ENCODE assay signal across 1 cellular context in the genomic region with DNA sequence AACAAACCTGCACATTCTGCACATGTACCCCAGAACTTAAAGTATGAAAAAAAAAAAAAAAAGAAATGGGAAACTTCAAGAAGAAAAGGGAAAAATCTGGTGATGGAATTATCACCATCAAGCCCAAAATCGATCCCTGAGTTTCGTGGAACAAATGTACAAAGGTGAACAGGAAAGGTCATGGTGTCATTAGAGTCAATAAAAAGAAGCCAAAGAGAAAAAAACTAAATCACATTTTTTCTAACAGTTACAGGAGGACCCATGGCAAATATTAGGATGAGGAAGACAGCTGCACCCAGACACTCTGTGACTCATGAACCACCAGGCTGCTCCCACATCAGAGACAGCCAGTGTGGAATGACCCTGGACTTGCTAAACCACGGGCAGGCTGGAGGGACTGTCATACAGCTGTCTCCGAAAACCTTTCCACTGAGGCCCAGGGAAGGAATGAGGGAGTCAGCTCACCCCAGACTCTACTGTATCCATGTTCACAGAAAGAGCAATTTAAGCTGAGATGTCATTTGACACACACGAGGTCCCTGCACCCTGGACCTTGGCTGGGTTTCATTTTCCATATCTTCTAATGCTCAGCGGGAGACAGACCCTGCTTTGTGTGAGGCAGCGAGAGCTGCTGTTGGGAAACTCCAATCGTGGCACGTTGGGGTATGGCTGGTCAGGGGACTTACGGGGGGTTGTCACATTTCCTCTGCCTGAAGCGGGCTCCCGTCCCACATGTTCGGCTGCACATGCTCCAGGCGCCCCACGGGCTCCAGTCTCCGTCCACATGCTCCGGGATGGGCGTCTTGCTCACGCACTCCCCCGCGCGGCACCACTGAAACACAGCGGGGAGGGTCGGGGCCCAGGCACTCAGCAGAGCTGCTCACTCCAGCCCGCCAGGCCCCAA.
TF ChIP-seq lines count a peak whose summit lies in the region.

No MANE protein-coding gene starts in this region.

TF ChIP-seq in HepG2, 621 proteins besides CTCF, POLR2A, EP300 and RAD21 (continued from another document and continues in another):
- TF ChIP-seq, protein P1, sequence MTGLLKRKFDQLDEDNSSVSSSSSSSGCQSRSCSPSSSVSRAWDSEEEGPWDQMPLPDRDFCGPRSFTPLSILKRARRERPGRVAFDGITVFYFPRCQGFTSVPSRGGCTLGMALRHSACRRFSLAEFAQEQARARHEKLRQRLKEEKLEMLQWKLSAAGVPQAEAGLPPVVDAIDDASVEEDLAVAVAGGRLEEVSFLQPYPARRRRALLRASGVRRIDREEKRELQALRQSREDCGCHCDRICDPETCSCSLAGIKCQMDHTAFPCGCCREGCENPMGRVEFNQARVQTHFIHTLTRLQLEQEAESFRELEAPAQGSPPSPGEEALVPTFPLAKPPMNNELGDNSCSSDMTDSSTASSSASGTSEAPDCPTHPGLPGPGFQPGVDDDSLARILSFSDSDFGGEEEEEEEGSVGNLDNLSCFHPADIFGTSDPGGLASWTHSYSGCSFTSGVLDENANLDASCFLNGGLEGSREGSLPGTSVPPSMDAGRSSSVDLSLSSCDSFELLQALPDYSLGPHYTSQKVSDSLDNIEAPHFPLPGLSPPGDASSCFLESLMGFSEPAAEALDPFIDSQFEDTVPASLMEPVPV (CRISPR knock-in tag; IDR thresholded peaks at IDR 0.05) = peak; percentile 46; the same call in 1 of the 2 replicates
- peak; percentile 89; the same call in 1 of the 2 replicates for TF ChIP-seq KDM5B (CRISPR knock-in tag; IDR thresholded peaks at IDR 0.05; ENCODE audit: borderline replicate concordance)
- TF ChIP-seq, protein P2, sequence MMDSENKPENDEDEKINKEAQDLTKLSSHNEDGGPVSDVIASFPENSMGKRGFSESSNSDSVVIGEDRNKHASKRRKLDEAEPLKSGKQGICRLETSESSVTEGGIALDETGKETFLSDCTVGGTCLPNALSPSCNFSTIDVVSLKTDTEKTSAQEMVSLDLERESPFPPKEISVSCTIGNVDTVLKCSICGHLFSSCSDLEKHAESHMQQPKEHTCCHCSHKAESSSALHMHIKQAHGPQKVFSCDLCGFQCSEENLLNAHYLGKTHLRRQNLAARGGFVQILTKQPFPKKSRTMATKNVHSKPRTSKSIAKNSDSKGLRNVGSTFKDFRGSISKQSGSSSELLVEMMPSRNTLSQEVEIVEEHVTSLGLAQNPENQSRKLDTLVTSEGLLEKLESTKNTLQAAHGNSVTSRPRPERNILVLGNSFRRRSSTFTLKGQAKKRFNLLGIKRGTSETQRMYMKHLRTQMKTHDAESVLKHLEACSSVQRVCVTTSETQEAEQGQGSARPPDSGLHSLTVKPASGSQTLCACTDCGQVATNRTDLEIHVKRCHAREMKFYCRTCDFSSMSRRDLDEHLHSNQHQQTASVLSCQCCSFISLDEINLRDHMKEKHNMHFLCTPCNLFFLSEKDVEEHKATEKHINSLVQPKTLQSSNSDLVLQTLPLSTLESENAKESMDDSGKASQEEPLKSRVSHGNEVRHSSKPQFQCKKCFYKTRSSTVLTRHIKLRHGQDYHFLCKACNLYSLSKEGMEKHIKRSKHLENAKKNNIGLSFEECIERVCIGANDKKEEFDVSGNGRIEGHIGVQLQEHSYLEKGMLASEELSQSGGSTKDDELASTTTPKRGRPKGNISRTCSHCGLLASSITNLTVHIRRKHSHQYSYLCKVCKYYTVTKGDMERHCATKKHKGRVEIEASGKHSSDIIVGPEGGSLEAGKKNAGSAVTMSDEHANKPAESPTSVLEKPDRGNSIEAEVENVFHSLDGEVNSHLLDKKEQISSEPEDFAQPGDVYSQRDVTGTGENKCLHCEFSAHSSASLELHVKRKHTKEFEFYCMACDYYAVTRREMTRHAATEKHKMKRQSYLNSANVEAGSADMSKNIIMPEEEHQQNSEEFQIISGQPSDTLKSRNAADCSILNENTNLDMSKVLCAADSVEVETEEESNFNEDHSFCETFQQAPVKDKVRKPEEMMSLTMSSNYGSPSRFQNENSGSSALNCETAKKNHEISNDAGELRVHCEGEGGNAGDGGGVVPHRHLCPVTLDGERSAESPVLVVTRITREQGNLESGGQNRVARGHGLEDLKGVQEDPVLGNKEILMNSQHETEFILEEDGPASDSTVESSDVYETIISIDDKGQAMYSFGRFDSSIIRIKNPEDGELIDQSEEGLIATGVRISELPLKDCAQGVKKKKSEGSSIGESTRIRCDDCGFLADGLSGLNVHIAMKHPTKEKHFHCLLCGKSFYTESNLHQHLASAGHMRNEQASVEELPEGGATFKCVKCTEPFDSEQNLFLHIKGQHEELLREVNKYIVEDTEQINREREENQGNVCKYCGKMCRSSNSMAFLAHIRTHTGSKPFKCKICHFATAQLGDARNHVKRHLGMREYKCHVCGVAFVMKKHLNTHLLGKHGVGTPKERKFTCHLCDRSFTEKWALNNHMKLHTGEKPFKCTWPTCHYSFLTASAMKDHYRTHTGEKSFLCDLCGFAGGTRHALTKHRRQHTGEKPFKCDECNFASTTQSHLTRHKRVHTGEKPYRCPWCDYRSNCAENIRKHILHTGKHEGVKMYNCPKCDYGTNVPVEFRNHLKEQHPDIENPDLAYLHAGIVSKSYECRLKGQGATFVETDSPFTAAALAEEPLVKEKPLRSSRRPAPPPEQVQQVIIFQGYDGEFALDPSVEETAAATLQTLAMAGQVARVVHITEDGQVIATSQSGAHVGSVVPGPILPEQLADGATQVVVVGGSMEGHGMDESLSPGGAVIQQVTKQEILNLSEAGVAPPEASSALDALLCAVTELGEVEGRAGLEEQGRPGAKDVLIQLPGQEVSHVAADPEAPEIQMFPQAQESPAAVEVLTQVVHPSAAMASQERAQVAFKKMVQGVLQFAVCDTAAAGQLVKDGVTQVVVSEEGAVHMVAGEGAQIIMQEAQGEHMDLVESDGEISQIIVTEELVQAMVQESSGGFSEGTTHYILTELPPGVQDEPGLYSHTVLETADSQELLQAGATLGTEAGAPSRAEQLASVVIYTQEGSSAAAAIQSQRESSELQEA (CRISPR knock-in tag; IDR thresholded peaks at IDR 0.05; ENCODE audit: not compliant biosample characterization) = peak; percentile 71
- TF ChIP-seq ZNF501 (CRISPR knock-in tag; IDR thresholded peaks at IDR 0.05) = peak; percentile 77
- no peak for TF ChIP-seq NFIB (CRISPR knock-in tag; IDR thresholded peaks at IDR 0.05; ENCODE audit: borderline replicate concordance)
- no peak for TF ChIP-seq ZFX (CRISPR knock-in tag; IDR thresholded peaks at IDR 0.05; ENCODE audit: low read depth)
- TF ChIP-seq POLR2AphosphoS2 (IDR thresholded peaks at IDR 0.05; ENCODE audit: low read depth, low read length) = no peak
- peak; percentile 24; the same call in 1 of the 2 replicates for TF ChIP-seq FOXO1 (CRISPR knock-in tag; IDR thresholded peaks at IDR 0.05)
- no peak for TF ChIP-seq MAF1 (CRISPR knock-in tag; IDR thresholded peaks at IDR 0.05; ENCODE audit: borderline replicate concordance)
- TF ChIP-seq, protein P3, sequence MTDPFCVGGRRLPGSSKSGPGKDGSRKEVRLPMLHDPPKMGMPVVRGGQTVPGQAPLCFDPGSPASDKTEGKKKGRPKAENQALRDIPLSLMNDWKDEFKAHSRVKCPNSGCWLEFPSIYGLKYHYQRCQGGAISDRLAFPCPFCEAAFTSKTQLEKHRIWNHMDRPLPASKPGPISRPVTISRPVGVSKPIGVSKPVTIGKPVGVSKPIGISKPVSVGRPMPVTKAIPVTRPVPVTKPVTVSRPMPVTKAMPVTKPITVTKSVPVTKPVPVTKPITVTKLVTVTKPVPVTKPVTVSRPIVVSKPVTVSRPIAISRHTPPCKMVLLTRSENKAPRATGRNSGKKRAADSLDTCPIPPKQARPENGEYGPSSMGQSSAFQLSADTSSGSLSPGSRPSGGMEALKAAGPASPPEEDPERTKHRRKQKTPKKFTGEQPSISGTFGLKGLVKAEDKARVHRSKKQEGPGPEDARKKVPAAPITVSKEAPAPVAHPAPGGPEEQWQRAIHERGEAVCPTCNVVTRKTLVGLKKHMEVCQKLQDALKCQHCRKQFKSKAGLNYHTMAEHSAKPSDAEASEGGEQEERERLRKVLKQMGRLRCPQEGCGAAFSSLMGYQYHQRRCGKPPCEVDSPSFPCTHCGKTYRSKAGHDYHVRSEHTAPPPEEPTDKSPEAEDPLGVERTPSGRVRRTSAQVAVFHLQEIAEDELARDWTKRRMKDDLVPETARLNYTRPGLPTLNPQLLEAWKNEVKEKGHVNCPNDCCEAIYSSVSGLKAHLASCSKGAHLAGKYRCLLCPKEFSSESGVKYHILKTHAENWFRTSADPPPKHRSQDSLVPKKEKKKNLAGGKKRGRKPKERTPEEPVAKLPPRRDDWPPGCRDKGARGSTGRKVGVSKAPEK (CRISPR knock-in tag; IDR thresholded peaks at IDR 0.05; ENCODE audit: borderline replicate concordance) = peak; percentile 54; the same call in 1 of the 2 replicates
- no peak for TF ChIP-seq SRSF9 (IDR thresholded peaks at IDR 0.05; ENCODE audit: borderline replicate concordance, insufficient read depth, low read depth, low read length, poor library complexity, severe bottlenecking)
- TF ChIP-seq ZSCAN25 (CRISPR knock-in tag; IDR thresholded peaks at IDR 0.05) = peak; percentile 60; the same call in 1 of the 2 replicates
- no peak for TF ChIP-seq SOX6 (IDR thresholded peaks at IDR 0.05)
- peak; percentile 60 for TF ChIP-seq SOX6 (CRISPR knock-in tag; IDR thresholded peaks at IDR 0.05)
- peak; percentile 81; the same call in 1 of the 2 replicates for TF ChIP-seq ZFP41 (CRISPR knock-in tag; IDR thresholded peaks at IDR 0.05; ENCODE audit: borderline replicate concordance)
- no peak for TF ChIP-seq ZNF296 (CRISPR knock-in tag; conservative IDR thresholded peaks at IDR 0.05)
- TF ChIP-seq, protein P4, sequence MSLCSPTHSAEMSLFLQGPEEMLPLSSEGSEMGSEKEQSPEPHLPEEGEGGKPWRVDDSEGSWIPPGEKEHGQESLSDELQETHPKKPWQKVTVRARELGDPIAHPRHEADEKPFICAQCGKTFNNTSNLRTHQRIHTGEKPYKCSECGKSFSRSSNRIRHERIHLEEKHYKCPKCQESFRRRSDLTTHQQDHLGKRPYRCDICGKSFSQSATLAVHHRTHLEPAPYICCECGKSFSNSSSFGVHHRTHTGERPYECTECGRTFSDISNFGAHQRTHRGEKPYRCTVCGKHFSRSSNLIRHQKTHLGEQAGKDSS (CRISPR knock-in tag; IDR thresholded peaks at IDR 0.05; ENCODE audit: borderline replicate concordance, low read depth) = peak; percentile 84
- peak; percentile 31; the same call in 1 of the 2 replicates for TF ChIP-seq NR1H2 (CRISPR knock-in tag; IDR thresholded peaks at IDR 0.05; ENCODE audit: borderline replicate concordance, low read depth)
- 0 out of 2 replicates have a peak, but pooled peaks have one; percentile 55 for TF ChIP-seq ZNF230 (CRISPR knock-in tag; IDR thresholded peaks at IDR 0.05)
- TF ChIP-seq, protein P5, sequence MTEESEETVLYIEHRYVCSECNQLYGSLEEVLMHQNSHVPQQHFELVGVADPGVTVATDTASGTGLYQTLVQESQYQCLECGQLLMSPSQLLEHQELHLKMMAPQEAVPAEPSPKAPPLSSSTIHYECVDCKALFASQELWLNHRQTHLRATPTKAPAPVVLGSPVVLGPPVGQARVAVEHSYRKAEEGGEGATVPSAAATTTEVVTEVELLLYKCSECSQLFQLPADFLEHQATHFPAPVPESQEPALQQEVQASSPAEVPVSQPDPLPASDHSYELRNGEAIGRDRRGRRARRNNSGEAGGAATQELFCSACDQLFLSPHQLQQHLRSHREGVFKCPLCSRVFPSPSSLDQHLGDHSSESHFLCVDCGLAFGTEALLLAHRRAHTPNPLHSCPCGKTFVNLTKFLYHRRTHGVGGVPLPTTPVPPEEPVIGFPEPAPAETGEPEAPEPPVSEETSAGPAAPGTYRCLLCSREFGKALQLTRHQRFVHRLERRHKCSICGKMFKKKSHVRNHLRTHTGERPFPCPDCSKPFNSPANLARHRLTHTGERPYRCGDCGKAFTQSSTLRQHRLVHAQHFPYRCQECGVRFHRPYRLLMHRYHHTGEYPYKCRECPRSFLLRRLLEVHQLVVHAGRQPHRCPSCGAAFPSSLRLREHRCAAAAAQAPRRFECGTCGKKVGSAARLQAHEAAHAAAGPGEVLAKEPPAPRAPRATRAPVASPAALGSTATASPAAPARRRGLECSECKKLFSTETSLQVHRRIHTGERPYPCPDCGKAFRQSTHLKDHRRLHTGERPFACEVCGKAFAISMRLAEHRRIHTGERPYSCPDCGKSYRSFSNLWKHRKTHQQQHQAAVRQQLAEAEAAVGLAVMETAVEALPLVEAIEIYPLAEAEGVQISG (CRISPR knock-in tag; IDR thresholded peaks at IDR 0.05) = peak; percentile 63
- TF ChIP-seq, protein P6, sequence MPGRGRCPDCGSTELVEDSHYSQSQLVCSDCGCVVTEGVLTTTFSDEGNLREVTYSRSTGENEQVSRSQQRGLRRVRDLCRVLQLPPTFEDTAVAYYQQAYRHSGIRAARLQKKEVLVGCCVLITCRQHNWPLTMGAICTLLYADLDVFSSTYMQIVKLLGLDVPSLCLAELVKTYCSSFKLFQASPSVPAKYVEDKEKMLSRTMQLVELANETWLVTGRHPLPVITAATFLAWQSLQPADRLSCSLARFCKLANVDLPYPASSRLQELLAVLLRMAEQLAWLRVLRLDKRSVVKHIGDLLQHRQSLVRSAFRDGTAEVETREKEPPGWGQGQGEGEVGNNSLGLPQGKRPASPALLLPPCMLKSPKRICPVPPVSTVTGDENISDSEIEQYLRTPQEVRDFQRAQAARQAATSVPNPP (CRISPR knock-in tag; IDR thresholded peaks at IDR 0.05) = no peak
- 0 out of 2 replicates have a peak, but pooled peaks have one; percentile 48 for TF ChIP-seq TOPORS (CRISPR knock-in tag; IDR thresholded peaks at IDR 0.05)
- TF ChIP-seq ZNF564 (CRISPR knock-in tag; IDR thresholded peaks at IDR 0.05) = 0 out of 2 replicates have a peak, but pooled peaks have one; percentile 40
- TF ChIP-seq, protein P7, sequence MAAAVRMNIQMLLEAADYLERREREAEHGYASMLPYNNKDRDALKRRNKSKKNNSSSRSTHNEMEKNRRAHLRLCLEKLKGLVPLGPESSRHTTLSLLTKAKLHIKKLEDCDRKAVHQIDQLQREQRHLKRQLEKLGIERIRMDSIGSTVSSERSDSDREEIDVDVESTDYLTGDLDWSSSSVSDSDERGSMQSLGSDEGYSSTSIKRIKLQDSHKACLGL (CRISPR knock-in tag; IDR thresholded peaks at IDR 0.05) = peak; percentile 96
- TF ChIP-seq ZNF737 (CRISPR knock-in tag; IDR thresholded peaks at IDR 0.05; ENCODE audit: borderline replicate concordance) = no peak
